ENCODE assay signal across 22 cellular contexts in genomic region chr22:30964858-30965257, GRCh38.
"Had no signal": no experiment of that assay in that cellular context is flagged by ENCODE, and none has a peak within 500 bp of the region (broad histone marks: within the 10 kb centered on the region; RNA-seq: fewer than 3 reads in every experiment).

No MANE protein-coding gene starts in this region.

- H3K4me1 ChIP-seq: uterus had no signal

- H3K9me3 ChIP-seq: adrenal gland, esophagus squamous epithelium, lower lobe of right lung had no signal

- H3K4me3 ChIP-seq: adrenal gland, cardiac muscle cell, esophagus squamous epithelium, lower lobe of right lung, tibial nerve, uterus had no signal

- H3K9me3 Mint-ChIP-seq: dendritic cell treated with granulocyte-macrophage colony-stimulating factor and Interleukin-4, amounts not matched to agents 40 ng/mL and 50 ng/mL, for 4 days had no signal

- H3K36me3 ChIP-seq: adrenal gland, cardiac muscle cell, esophagus squamous epithelium, lower lobe of right lung, uterus had no signal

- ATAC-seq: activated naive CD4-positive, alpha-beta T cell treated with anti-CD3 and anti-CD28 coated beads, Interleukin-2, amount 50 U/mL, for 72 hours; lower lobe of right lung; natural killer cell had no signal

- FAIRE-seq: endothelial cell of umbilical vein, keratinocyte had no signal

- H3K27ac Mint-ChIP-seq: activated naive CD4-positive, alpha-beta T cell treated with anti-CD3 and anti-CD28 coated beads, Interleukin-2, amount 50 U/mL, for 72 hours; dendritic cell treated with granulocyte-macrophage colony-stimulating factor and Interleukin-4, amounts not matched to agents 40 ng/mL and 50 ng/mL, for 4 days; natural killer cell had no signal

- H3K36me3 Mint-ChIP-seq: natural killer cell had no signal

- DNase-seq: activated CD4-positive, alpha-beta T cell treated with anti-CD3 and anti-CD28 coated beads, Interleukin-2, amount 50 U/mL, for 4 hours; activated gamma-delta T cell; adrenal gland; effector CD8-positive, alpha-beta T cell; esophagus squamous epithelium; hippocampal formation; lower lobe of right lung; natural killer cell; nucleus accumbens; stimulated activated CD4-positive, alpha-beta T cell treated with anti-CD3 and anti-CD28 coated beads, Interleukin-12 subunit alpha, Interleukin-12 subunit beta, amount 100 ng/mL, for 4 hours; stimulated activated CD4-positive, alpha-beta T cell treated with anti-CD3 and anti-CD28 coated beads, Interleukin-1b, Interleukin-23, amount 100 ng/mL, for 48 hours; stimulated activated CD8-positive, alpha-beta memory T cell treated with anti-CD3 and anti-CD28 coated beads, Interleukin-4, amount 100 ng/mL, for 48 hours; stimulated activated naive CD4-positive, alpha-beta T cell; T-helper 2 cell; uterus had no signal

- H3K27ac ChIP-seq: adrenal gland, cardiac muscle cell, esophagus squamous epithelium, lower lobe of right lung, tibial nerve, uterus, VCaP had no signal

- H3K27me3 Mint-ChIP-seq: dendritic cell treated with granulocyte-macrophage colony-stimulating factor and Interleukin-4, amounts not matched to agents 40 ng/mL and 50 ng/mL, for 4 days had no signal

- H3K4me3 Mint-ChIP-seq: dendritic cell treated with granulocyte-macrophage colony-stimulating factor and Interleukin-4, amounts not matched to agents 40 ng/mL and 50 ng/mL, for 4 days; natural killer cell had no signal

- H3K27me3 ChIP-seq: adrenal gland, cardiac muscle cell, esophagus squamous epithelium, tibial nerve, uterus had no signal
